ENCODE assay signal across 26 cellular contexts in genomic region chr7:19090526-19090925, GRCh38. TPM values are rescaled to one million over a fixed set of nuclear protein-coding genes. Genes with fewer than 3 reads are reported as not detected.
"Had no signal": no experiment of that assay in that cellular context is flagged by ENCODE, and none has a peak within 500 bp of the region (broad histone marks: within the 10 kb centered on the region; RNA-seq: fewer than 3 reads in every experiment).

No MANE protein-coding gene starts in this region.

- H3K9me3 ChIP-seq: Peyer's patch, SJSA1 had no signal

- H3K9me3 Mint-ChIP-seq: activated naive CD4-positive, alpha-beta T cell treated with anti-CD3 and anti-CD28 coated beads, Interleukin-2, amount 10 ng/mL, durations not matched to agents 7 days and 5 days; activated T-helper 2 cell treated with anti-CD3 and anti-CD28 coated beads, Interferon-gamma antibody, Interleukin-2, Interleukin-4, amounts not matched to agents 10 μg/mL and 5 μg/mL and 100 μg/mL, durations not matched to agents 14 hours and 24 hours and 36 hours had no signal

- H3K27ac ChIP-seq: brain microvascular endothelial cell, cardiac muscle cell, Peyer's patch, RWPE1, SJSA1 had no signal

- H3K27me3 Mint-ChIP-seq: activated CD8-positive, alpha-beta T cell treated with anti-CD3 and anti-CD28 coated beads for 36 hours; activated naive CD4-positive, alpha-beta T cell treated with anti-CD3 and anti-CD28 coated beads, Interleukin-2, amount 10 ng/mL, durations not matched to agents 7 days and 5 days; activated naive CD8-positive, alpha-beta T cell treated with anti-CD3 and anti-CD28 coated beads for 36 hours had no signal

- H3K4me1 Mint-ChIP-seq: activated naive CD4-positive, alpha-beta T cell treated with anti-CD3 and anti-CD28 coated beads, Interleukin-2, amount 10 ng/mL, durations not matched to agents 7 days and 5 days; activated naive CD8-positive, alpha-beta T cell treated with anti-CD3 and anti-CD28 coated beads for 36 hours had no signal

- ATAC-seq: activated CD4-positive, CD25-positive, alpha-beta regulatory T cell treated with anti-CD3 and anti-CD28 coated beads, Interleukin-2, amount 50 U/mL, for 24 hours; activated CD8-positive, alpha-beta T cell treated with anti-CD3 and anti-CD28 coated beads for 36 hours; activated T-cell treated with anti-CD3 and anti-CD28 coated beads, Interleukin-2, amount 50 U/mL, for 72 hours had no signal

- H3K36me3 ChIP-seq: brain microvascular endothelial cell, cardiac muscle cell, Peyer's patch, SJSA1 had no signal

- H3K4me3 ChIP-seq: cardiac muscle cell, Peyer's patch, SJSA1 had no signal

- H3K27me3 ChIP-seq: brain microvascular endothelial cell, cardiac muscle cell, Peyer's patch, SJSA1 had no signal

- H3K36me3 Mint-ChIP-seq: activated naive CD4-positive, alpha-beta T cell treated with anti-CD3 and anti-CD28 coated beads, Interleukin-2, amount 10 ng/mL, durations not matched to agents 7 days and 5 days; activated naive CD8-positive, alpha-beta T cell treated with anti-CD3 and anti-CD28 coated beads for 36 hours had no signal

- H3K4me3 Mint-ChIP-seq: activated CD8-positive, alpha-beta T cell treated with anti-CD3 and anti-CD28 coated beads for 36 hours; activated naive CD4-positive, alpha-beta T cell treated with anti-CD3 and anti-CD28 coated beads, Interleukin-2, amount 10 ng/mL, durations not matched to agents 7 days and 5 days; activated naive CD8-positive, alpha-beta T cell treated with anti-CD3 and anti-CD28 coated beads for 36 hours; activated T-cell treated with anti-CD3 and anti-CD28 coated beads, Interleukin-2, amount 50 U/mL, for 72 hours had no signal

- DNase-seq: activated CD4-positive, alpha-beta T cell treated with anti-CD3 and anti-CD28 coated beads for 4 hours; activated CD8-positive, alpha-beta memory T cell treated with anti-CD3 and anti-CD28 coated beads, Interleukin-2, amount 50 U/mL, for 4 hours; activated CD8-positive, alpha-beta T cell treated with anti-CD3 and anti-CD28 coated beads for 36 hours; activated gamma-delta T cell treated with Interleukin-2 at 50 U/mL for 16 hours; activated naive CD4-positive, alpha-beta T cell treated with anti-CD3 and anti-CD28 coated beads, Interleukin-2, amount 10 ng/mL, durations not matched to agents 7 days and 5 days; activated naive CD8-positive, alpha-beta T cell treated with anti-CD3 and anti-CD28 coated beads for 36 hours; activated T-cell treated with anti-CD3 and anti-CD28 coated beads, Interleukin-2, amount 50 U/mL, for 72 hours; brain microvascular endothelial cell; cerebellar nuclear complex; Karpas-422; MM.1S; NCI-H1105; NCI-H1436; NCI-H187; NCI-H2081; NCI-H524; Peyer's patch; Right ventricle myocardium superior; T-helper 1 cell had no signal

- H3K4me1 ChIP-seq: Peyer's patch had no signal

- H3K27ac Mint-ChIP-seq: activated CD8-positive, alpha-beta T cell treated with anti-CD3 and anti-CD28 coated beads for 36 hours; activated naive CD4-positive, alpha-beta T cell treated with anti-CD3 and anti-CD28 coated beads, Interleukin-2, amount 10 ng/mL, durations not matched to agents 7 days and 5 days; activated naive CD8-positive, alpha-beta T cell treated with anti-CD3 and anti-CD28 coated beads for 36 hours; activated T-cell treated with anti-CD3 and anti-CD28 coated beads, Interleukin-2, amount 50 U/mL, for 72 hours; activated T-helper 2 cell treated with anti-CD3 and anti-CD28 coated beads, Interferon-gamma antibody, Interleukin-2, Interleukin-4, amounts not matched to agents 10 μg/mL and 5 μg/mL and 100 μg/mL, durations not matched to agents 14 hours and 24 hours and 36 hours had no signal

RNA-seq across cellular contexts. Expression of gene TWIST1, which starts 26.9 kb away (rescaled TPM):
- total RNA-seq: activated naive CD8-positive, alpha-beta T cell treated with anti-CD3 and anti-CD28 coated beads for 36 hours had no signal

RNA-seq across cellular contexts. Expression of gene FERD3L, which starts 54.7 kb away (rescaled TPM):
- total RNA-seq: activated CD8-positive, alpha-beta T cell treated with anti-CD3 and anti-CD28 coated beads for 36 hours; activated naive CD8-positive, alpha-beta T cell treated with anti-CD3 and anti-CD28 coated beads for 36 hours; activated T-cell treated with anti-CD3 and anti-CD28 coated beads, Interleukin-2, amount 50 U/mL, for 72 hours; activated T-helper 2 cell treated with anti-CD3 and anti-CD28 coated beads, Interferon-gamma antibody, Interleukin-2, Interleukin-4, amounts not matched to agents 10 μg/mL and 5 μg/mL and 100 μg/mL, durations not matched to agents 14 hours and 24 hours and 36 hours; cardiac muscle cell; Peyer's patch; Right ventricle myocardium superior; SJSA1; T-helper 2 cell treated with Interferon-gamma antibody and Interleukin-4, amounts not matched to agents 100 ng/mL and 5 ng/mL, for 36 hours had no signal
- polyA plus RNA-seq: adipose tissue, cardiac muscle cell had no signal
